10 cellular contexts compared by ENCODE assay signal in the genomic region with DNA sequence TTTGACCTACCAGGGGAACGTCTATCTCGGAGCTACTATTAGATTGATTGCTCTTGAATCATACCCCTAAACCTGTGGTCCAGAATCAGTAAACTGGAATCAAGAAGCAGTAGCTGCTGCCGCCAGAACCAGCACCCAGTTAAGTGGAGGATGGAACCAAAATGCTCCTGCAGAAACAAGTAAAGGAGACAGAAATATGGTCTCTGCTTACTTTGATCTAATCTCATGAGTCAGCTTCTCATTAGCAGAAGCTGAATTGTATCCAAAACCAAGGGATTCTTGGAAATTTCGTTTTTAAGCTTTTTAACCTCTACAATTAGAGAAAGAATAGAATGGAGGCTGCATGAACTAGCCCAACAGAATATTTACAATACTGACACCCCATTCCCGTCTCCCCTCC. TPM values are rescaled to one million over a fixed set of nuclear protein-coding genes. Genes with fewer than 3 reads are reported as not detected.
DNase-seq lines count a peak whose midpoint lies in the region; ATAC-seq and TF ChIP-seq lines count a peak whose summit lies in the region.
"Had no signal": no experiment of that assay in that cellular context is flagged by ENCODE, and none has a peak within 500 bp of the region (broad histone marks: within the 10 kb centered on the region; RNA-seq: fewer than 3 reads in every experiment).

No MANE protein-coding gene starts in this region.

- no peaks in the 10 kb centered on the region for H3K27me3 Mint-ChIP-seq in CD4-positive, CD25-positive, alpha-beta regulatory T cell

- DNase-seq in CD4-positive, CD25-positive, alpha-beta regulatory T cell, result no peak
- DNase-seq in M059J (ENCODE audit: low read depth) (peak; percentile 57), brain microvascular endothelial cell (no peak), putamen (ENCODE audit: low spot score) (no peak), SK-N-DZ (ENCODE audit: low spot score) (no peak)
- DNase-seq: anterior cingulate cortex, NCI-H510A had no signal

- in situ Hi-C loops in brain microvascular endothelial cell (cut with HindIII; ENCODE audit: low pct_ligation_motif_present, low sequenced_read_pairs), result no loop called here

- H3K4me1 Mint-ChIP-seq in CD4-positive, CD25-positive, alpha-beta regulatory T cell, result peaks cover 30 to 97% (median 61%) of the 10 kb centered on the region in 4 donors

- H3K27ac Mint-ChIP-seq in CD4-positive, CD25-positive, alpha-beta regulatory T cell, result peak overlapping the region; percentile 86 to 96 (median 93)

- H3K27me3 ChIP-seq in CD4-positive, CD25-positive, alpha-beta regulatory T cell (ENCODE audit: control insufficient read depth, insufficient read depth, low read length), result no peaks in the 10 kb centered on the region
- no peaks in the 10 kb centered on the region for H3K27me3 ChIP-seq in brain microvascular endothelial cell (replicated peaks)
- H3K27me3 ChIP-seq in neutrophil, result no peaks in the 10 kb centered on the region

- H3K9me3 ChIP-seq in CD4-positive, CD25-positive, alpha-beta regulatory T cell (ENCODE audit: control insufficient read depth in 2 of 2, low read length in 2 of 2), result no peaks in the 10 kb centered on the region
- H3K9me3 ChIP-seq in neutrophil, result no peaks in the 10 kb centered on the region

- H3K4me3 Mint-ChIP-seq in CD4-positive, CD25-positive, alpha-beta regulatory T cell, result peak overlapping the region in 2 of 4 donors; percentile 11 to 84

- peak overlapping the region; percentile 95 for H3K27ac ChIP-seq in CD4-positive, CD25-positive, alpha-beta regulatory T cell (ENCODE audit: insufficient read depth, low read length, poor library complexity, severe bottlenecking)
- peak overlapping the region; percentile 82 for H3K27ac ChIP-seq in brain microvascular endothelial cell
- H3K27ac ChIP-seq in neutrophil, result peak overlapping the region; percentile 93

- peak overlapping the region; percentile 68 for H3K4me3 ChIP-seq in CD4-positive, CD25-positive, alpha-beta regulatory T cell (ENCODE audit: low read depth, low read length)
- H3K4me3 ChIP-seq in brain microvascular endothelial cell (ENCODE audit: low read depth, low read length) (no peak overlapping the region), neutrophil (ENCODE audit: low read depth in 1 of 2, low read length in 1 of 2) (peak overlapping the region in 1 of 2 experiments; percentile 59)

- TF ChIP-seq CTCF in brain microvascular endothelial cell (IDR thresholded peaks at IDR 0.05; ENCODE audit: low read depth, low read length, missing control alignments) (no peak), neutrophil (IDR thresholded peaks at IDR 0.05) (no peak)

- peaks cover 43% of the 10 kb centered on the region for H3K36me3 ChIP-seq in CD4-positive, CD25-positive, alpha-beta regulatory T cell (ENCODE audit: control insufficient read depth, insufficient read depth, low read length)
- H3K36me3 ChIP-seq in brain microvascular endothelial cell (replicated peaks) (peaks cover 46% of the 10 kb centered on the region), neutrophil (peaks cover 39% of the 10 kb centered on the region)

- no peaks in the 10 kb centered on the region for H3K9me3 Mint-ChIP-seq in CD4-positive, CD25-positive, alpha-beta regulatory T cell

- peaks cover 73% of the 10 kb centered on the region for H3K4me1 ChIP-seq in CD4-positive, CD25-positive, alpha-beta regulatory T cell (ENCODE audit: control insufficient read depth, insufficient read depth, low read length, poor library complexity, severe bottlenecking)
- peaks cover 29 to 30% of the 10 kb centered on the region in 2 experiments for H3K4me1 ChIP-seq in neutrophil (ENCODE audit: control insufficient read depth in 1 of 2, insufficient read depth in 1 of 2, low read depth in 1 of 2, low read length in 1 of 2)

- no peak for ATAC-seq in CD4-positive, CD25-positive, alpha-beta regulatory T cell (ENCODE audit: low read depth in 2 of 2)
- no peak for ATAC-seq in GM19463 (IDR thresholded peaks at IDR 0.05; ENCODE audit: unreplicated experiment)
- no peak for ATAC-seq in GM19023 (IDR thresholded peaks at IDR 0.05; ENCODE audit: unreplicated experiment)

- H3K36me3 Mint-ChIP-seq in CD4-positive, CD25-positive, alpha-beta regulatory T cell, result peaks cover 32% of the 10 kb centered on the region

RNA-seq across cellular contexts. Expression of a gene that starts 42.6 kb away (rescaled TPM):
- total RNA-seq in CD4-positive, CD25-positive, alpha-beta regulatory T cell, result 8.6 TPM
- polyA plus RNA-seq in CD4-positive, CD25-positive, alpha-beta regulatory T cell, result 10 to 100 TPM in 2 of 4 donors, 1 to 10 TPM in 2; 8.3 to 13.2 (median 9.8) TPM
- total RNA-seq in M059J (2014; rRNA removed; shearing (Covaris generic)), result 13.1 and 17.0 TPM in 2 replicates
- 10.4 and 13.6 TPM in 2 replicates for polyA plus RNA-seq in SK-N-DZ (2014; cell fraction: cytosol; rRNA removed)
- 5.5 and 6.5 TPM in 2 replicates for polyA plus RNA-seq in SK-N-DZ (2014; cell fraction: nucleus; rRNA removed)

RNA-seq across cellular contexts. Expression of a gene that starts 49.4 kb away (rescaled TPM):
- total RNA-seq in CD4-positive, CD25-positive, alpha-beta regulatory T cell, result 139 TPM
- polyA plus RNA-seq in CD4-positive, CD25-positive, alpha-beta regulatory T cell, result 10 to 100 TPM in 3 of 4 donors, 1 to 10 TPM in 1; 9.5 to 13.4 (median 13.0) TPM
- total RNA-seq in M059J (2014; rRNA removed; shearing (Covaris generic)), result 18.1 and 26.2 TPM in 2 replicates
- polyA plus RNA-seq in SK-N-DZ (2014; cell fraction: cytosol; rRNA removed), result 28.8 and 29.1 TPM in 2 replicates
- polyA plus RNA-seq in SK-N-DZ (2014; cell fraction: nucleus; rRNA removed), result 14.1 and 24.3 TPM in 2 replicates
